Comparison of ENCODE assay signal across 1 cellular context in genomic region chr1:244394851-244395765, GRCh38.
TF ChIP-seq lines count a peak whose summit lies in the region.

No MANE protein-coding gene starts in this region.

TF ChIP-seq in SK-N-SH treated with all-trans-retinoic acid at 6 μM for 48 hours, 23 proteins besides CTCF, POLR2A, EP300 and RAD21 (continued from another document):
- no peak for TF ChIP-seq OSR1 (CRISPR knock-in tag; IDR thresholded peaks at IDR 0.05)
